Comparison of ENCODE assay signal across 15 cellular contexts in genomic region chr3:66271231-66271630, GRCh38. TPM values are rescaled to one million over a fixed set of nuclear protein-coding genes. Genes with fewer than 3 reads are reported as not detected.
DNase-seq lines count a peak whose midpoint lies in the region; ATAC-seq and TF ChIP-seq lines count a peak whose summit lies in the region.
"Had no signal": no experiment of that assay in that cellular context is flagged by ENCODE, and none has a peak within 500 bp of the region (broad histone marks: within the 10 kb centered on the region; RNA-seq: fewer than 3 reads in every experiment).

No MANE protein-coding gene starts in this region.

- peak overlapping the region; percentile 28 for H3K56ac ChIP-seq in IMR-90 (ENCODE audit: extremely low read depth, insufficient read depth, low read length)

- no TSS peak for BruUV-seq in IMR-90 (replicated peaks; lab: Mats Ljungman, UMichigan)

- H3K9ac ChIP-seq in IMR-90 (ENCODE audit: low read depth, low read length) (no peak overlapping the region), colonic mucosa (ENCODE audit: low read depth in 2 of 2, low read length in 2 of 2) (no peak overlapping the region)

- peak overlapping the region; percentile 50 for H3K27ac Mint-ChIP-seq in osteocyte (ENCODE audit: unreplicated experiment)
- H3K27ac Mint-ChIP-seq: H9 had no signal

- ATAC-seq in IMR-90 (ENCODE audit: low read depth) (no peak), GM19023 (IDR thresholded peaks at IDR 0.05; ENCODE audit: unreplicated experiment) (no peak)
- ATAC-seq: HepG2 had no signal

- no peaks in the 10 kb centered on the region for H3K27me3 ChIP-seq in IMR-90 (ENCODE audit: control insufficient read depth, insufficient read depth, low read length)
- H3K27me3 ChIP-seq in colonic mucosa, result no peaks in the 10 kb centered on the region

- H2AFZ ChIP-seq in IMR-90 (replicated peaks; ENCODE audit: low read length, poor library complexity), result no peak overlapping the region

- H3K4me1 Mint-ChIP-seq in osteocyte (ENCODE audit: unreplicated experiment), result peaks cover 50% of the 10 kb centered on the region

- peak overlapping the region; percentile 3; the same call in 1 of the 2 replicates for H3K23ac ChIP-seq in IMR-90 (ENCODE audit: low read depth, low read length)

- no peaks in the 10 kb centered on the region for H3K27me3 Mint-ChIP-seq in osteocyte (ENCODE audit: unreplicated experiment)
- H3K27me3 Mint-ChIP-seq: CD4-positive, alpha-beta memory T cell had no signal

- no peaks in the 10 kb centered on the region; the same call in 1 of the 2 replicates for H3K9me1 ChIP-seq in IMR-90 (ENCODE audit: insufficient read depth, low read length)

- peak overlapping the region; percentile 35 for H3K14ac ChIP-seq in IMR-90 (replicated peaks; ENCODE audit: low read depth, low read length)

- intact Hi-C loops in IMR-90 (cut with micrococcal nuclease) (loop anchor here (10.0 kb wide), 1 partner anchor 324 kb away; no protein-coding TSS in a partner anchor), colonic mucosa (cut with DNase I) (no loop called here)

- H2BK15ac ChIP-seq in IMR-90 (ENCODE audit: low read depth, low read length), result peak overlapping the region; percentile 92

- POLR2A ChIA-PET in IMR-90 (lab: Charles Lee; ENCODE audit: unreplicated experiment), result no interaction called here

- no peaks in the 10 kb centered on the region for H4K20me1 ChIP-seq in IMR-90 (ENCODE audit: insufficient read depth, low read length)

- TF ChIP-seq POLR2A in IMR-90 (IDR thresholded peaks at IDR 0.05; ENCODE audit: low read depth, low read length), result no peak

- DNase-seq in IMR-90 (no peak), colonic mucosa (no peak), osteocyte (ENCODE audit: extremely low spot score, unreplicated experiment) (no peak), NCI-H748 (lab: John Stamatoyannopoulos, UW; ENCODE audit: unreplicated experiment) (no peak)
- no peak for DNase-seq in stimulated activated CD4-positive, alpha-beta T cell treated with anti-CD3 and anti-CD28 coated beads, Interleukin-12 subunit alpha, Interleukin-12 subunit beta, amount 100 ng/mL, for 4 hours
- DNase-seq: ACHN; AML-193; CD4-positive, alpha-beta memory T cell; DMS153; DMS79; GDM1; H9 had no signal

- H3K79me1 ChIP-seq in IMR-90 (ENCODE audit: low read depth in 1 of 2, low read length in 2 of 2), result no peaks in the 10 kb centered on the region; a peak in 1 of 4 replicates

- no peak overlapping the region for H2AK9ac ChIP-seq in IMR-90 (replicated peaks; ENCODE audit: low read depth, low read length, poor library complexity)

- peak overlapping the region; percentile 94 for H2AK5ac ChIP-seq in IMR-90 (ENCODE audit: low read depth, low read length)

- H3K4me2 ChIP-seq in IMR-90 (ENCODE audit: low read depth, low read length), result peak overlapping the region; percentile 66

- no CpG with 5 or more reads among the region's 2 CpGs for WGBS in IMR-90 (ENCODE audit: extremely low coverage in 2 of 2, insufficient read length in 1 of 2), 2 experiments

- no peak for TF ChIP-seq RAD21 in IMR-90 (IDR thresholded peaks at IDR 0.05; ENCODE audit: low read length)

- H3K9me3 Mint-ChIP-seq in osteocyte (ENCODE audit: unreplicated experiment), result peaks cover 6% of the 10 kb centered on the region
- H3K9me3 Mint-ChIP-seq: H9 had no signal

- H4K91ac ChIP-seq in IMR-90 (ENCODE audit: insufficient read depth, low read depth, low read length), result peak overlapping the region; percentile 69

- H3K36me3 ChIP-seq in IMR-90 (ENCODE audit: control insufficient read depth, insufficient read depth, low read length), result no peaks in the 10 kb centered on the region
- H3K36me3 ChIP-seq in colonic mucosa, result no peaks in the 10 kb centered on the region

- peak overlapping the region; percentile 96 for H4K5ac ChIP-seq in IMR-90 (ENCODE audit: low read depth, low read length)

- peak overlapping the region; percentile 63 to 73 for H4K8ac ChIP-seq in IMR-90 (ENCODE audit: low read depth in 2 of 2, low read length in 2 of 2)

- H3K4me1 ChIP-seq in IMR-90 (ENCODE audit: control insufficient read depth, insufficient read depth, low read length) (peaks cover 24% of the 10 kb centered on the region), colonic mucosa (peaks cover 7% of the 10 kb centered on the region)

- CTCF ChIA-PET in IMR-90 (lab: Yijun Ruan, JAX), result interaction anchor here (1.0 to 2.2 kb wide), 5 partner anchors 9 to 551 kb away, joined by 3 to 14 read pairs (median 4); no protein-coding TSS in a partner anchor

- H3K9me3 ChIP-seq in IMR-90 (ENCODE audit: control insufficient read depth, insufficient read depth, low read length) (no peaks in the 10 kb centered on the region), colonic mucosa (no peaks in the 10 kb centered on the region)

- H2BK5ac ChIP-seq in IMR-90 (ENCODE audit: low read depth, low read length, poor library complexity, severe bottlenecking), result peak overlapping the region; percentile 80

- H2BK20ac ChIP-seq in IMR-90 (ENCODE audit: low read depth, low read length), result peak overlapping the region; percentile 83

- peak overlapping the region; percentile 63 for H2BK120ac ChIP-seq in IMR-90 (ENCODE audit: low read depth, low read length)

- H3K27ac ChIP-seq in IMR-90 (ENCODE audit: insufficient read depth, low read length) (peak overlapping the region; percentile 100), colonic mucosa (peak overlapping the region; percentile 4)
- H3K27ac ChIP-seq: C4-2B had no signal

- no peak overlapping the region for H3K4me3 Mint-ChIP-seq in osteocyte (ENCODE audit: unreplicated experiment)
- H3K4me3 Mint-ChIP-seq: CD4-positive, alpha-beta memory T cell; H9 had no signal

- H3K4me3 ChIP-seq in IMR-90 (ENCODE audit: insufficient read depth, low read depth, low read length) (no peak overlapping the region), colonic mucosa (no peak overlapping the region)

- peak overlapping the region; percentile 51 for H3K4ac ChIP-seq in IMR-90 (ENCODE audit: low read depth, low read length)

- TF ChIP-seq CTCF in IMR-90 (conservative IDR thresholded peaks at IDR 0.05; ENCODE audit: low read depth, low read length) (no peak), colonic mucosa (IDR thresholded peaks at IDR 0.05) (no peak), osteocyte (IDR thresholded peaks at IDR 0.05) (no peak)

- H3K36me3 Mint-ChIP-seq in osteocyte (ENCODE audit: unreplicated experiment), result peaks cover 2% of the 10 kb centered on the region

- H3K18ac ChIP-seq in IMR-90 (ENCODE audit: low read depth, low read length), result peak overlapping the region; percentile 95

- dilution Hi-C loops in IMR-90 (cut with HindIII; ENCODE audit: low sequenced_read_pairs, unreplicated experiment), result no loop called here

- in situ Hi-C loops in IMR-90 (cut with MboI; ENCODE audit: low sequenced_read_pairs), result loop anchor here (10.0 kb wide), 2 partner anchors 134 to 224 kb away; no protein-coding TSS in a partner anchor

TF ChIP-seq in IMR-90, 13 proteins besides CTCF, POLR2A, EP300 and RAD21:
- no peak for TF ChIP-seq MAFK (IDR thresholded peaks at IDR 0.05; ENCODE audit: low read depth, low read length)
- no peak for TF ChIP-seq ELK1 (IDR thresholded peaks at IDR 0.05; ENCODE audit: borderline replicate concordance, low read depth, low read length)
- no peak for TF ChIP-seq MXI1 (IDR thresholded peaks at IDR 0.05; ENCODE audit: borderline replicate concordance, low read depth, low read length)
- TF ChIP-seq FOS (IDR thresholded peaks at IDR 0.05; ENCODE audit: low read depth, low read length), result no peak
- no peak for TF ChIP-seq RCOR1 (IDR thresholded peaks at IDR 0.05; ENCODE audit: insufficient replicate concordance, low read length)
- TF ChIP-seq SMC3 (IDR thresholded peaks at IDR 0.05; ENCODE audit: low read depth, low read length), result no peak
- TF ChIP-seq NFE2L2 (IDR thresholded peaks at IDR 0.05; ENCODE audit: low read depth, low read length), result no peak
- TF ChIP-seq CHD1 (IDR thresholded peaks at IDR 0.05; ENCODE audit: low read depth, low read length), result no peak
- TF ChIP-seq USF2 (IDR thresholded peaks at IDR 0.05; ENCODE audit: low read depth, low read length), result no peak
- TF ChIP-seq RFX5 (IDR thresholded peaks at IDR 0.05; ENCODE audit: low read depth, low read length), result no peak
- TF ChIP-seq MAZ (IDR thresholded peaks at IDR 0.05; ENCODE audit: borderline replicate concordance, low read depth, low read length), result no peak
- TF ChIP-seq CEBPB (IDR thresholded peaks at IDR 0.05; ENCODE audit: low read depth, low read length), result no peak
- no peak for TF ChIP-seq BHLHE40 (IDR thresholded peaks at IDR 0.05; ENCODE audit: low read depth, low read length)
TF ChIP-seq in IMR-90: peak in this region for 0.

RNA-seq across cellular contexts. Expression of gene SLC25A26, which starts 50.4 kb away (rescaled TPM):
- total RNA-seq in IMR-90 (2012; rRNA removed) (12.7 and 17.5 TPM in 2 replicates), colonic mucosa (10 to 100 TPM; 17.1 to 17.8 TPM), osteocyte (17.7 and 20.9 TPM in 2 replicates)
- polyA plus RNA-seq in IMR-90 (2012; rRNA removed), result 8.5 and 10.9 TPM in 2 replicates
- polyA plus RNA-seq in IMR-90 (2012; cell fraction: cytosol; rRNA removed), result 5.6 and 13.2 TPM in 2 replicates
- 3.1 and 7.2 TPM in 2 replicates for polyA plus RNA-seq in IMR-90 (2012; cell fraction: nucleus; rRNA removed; ENCODE audit: low replicate concordance)
